Comparison of ENCODE assay signal across 8 cellular contexts in genomic region chr9:109903515-109904138, GRCh38.
DNase-seq lines count a peak whose midpoint lies in the region; ATAC-seq and TF ChIP-seq lines count a peak whose summit lies in the region.

No MANE protein-coding gene starts in this region.

- H3K9me3 Mint-ChIP-seq in CD4-positive, alpha-beta memory T cell: peaks cover 0 to 1% (median 0%) of the 10 kb centered on the region in 8 donors

- in situ Hi-C loops in GM23248 (cut with MboI): loop anchor here (10.0 kb wide), 3 partner anchors 61 to 251 kb away; no protein-coding TSS in a partner anchor

- H3K4me1 Mint-ChIP-seq in CD4-positive, alpha-beta memory T cell: peaks cover 0 to 5% (median 0%) of the 10 kb centered on the region in 4 donors

- peak; percentile 51 to 65 (median 58) for DNase-seq in CD4-positive, alpha-beta memory T cell
- DNase-seq in GM23248 (peak; percentile 89), NCI-H2171 (lab: John Stamatoyannopoulos, UW) (peak; percentile 61), choroid plexus epithelial cell (ENCODE audit: low read depth) (peak; percentile 91), left lung (no peak)
- peak; percentile 14 for DNase-seq in stimulated activated CD8-positive, alpha-beta memory T cell treated with anti-CD3 and anti-CD28 coated beads, Interleukin-4, amount 100 ng/mL, for 24 hours (ENCODE audit: low read depth)

- intact Hi-C loops in CD4-positive, alpha-beta memory T cell (cut with micrococcal nuclease): loop anchor here (1.0 to 2.0 kb wide), 4 partner anchors 145 to 314 kb away; no protein-coding TSS in a partner anchor
- intact Hi-C loops in left lung (cut with DNase I): no loop called here

- CTCF ChIA-PET in CD4-positive, alpha-beta memory T cell (lab: Charles Lee; ENCODE audit: partially characterized antibody): interaction anchor here (0.7 to 10.1 kb wide), 31 partner anchors 10 to 1387 kb away, joined by 3 to 262 read pairs (median 4); no protein-coding TSS in a partner anchor

- peak overlapping the region; percentile 33; the same call in 1 of the 2 replicates for H3K9ac ChIP-seq in GM23248

- H3K9me2 ChIP-seq in GM23248 (ENCODE audit: insufficient read depth): no peaks in the 10 kb centered on the region

- H3K27ac Mint-ChIP-seq in CD4-positive, alpha-beta memory T cell: no peak overlapping the region

- no peaks in the 10 kb centered on the region for H3K4me1 ChIP-seq in CD4-positive, alpha-beta memory T cell (ENCODE audit: insufficient read depth, low read length)
- H3K4me1 ChIP-seq in GM23248 (ENCODE audit: insufficient read depth) (peaks cover 38% of the 10 kb centered on the region), left lung (peaks cover 0 to 7% of the 10 kb centered on the region in 2 donors)

- H3K27ac ChIP-seq in CD4-positive, alpha-beta memory T cell (ENCODE audit: low read depth, low read length): no peak overlapping the region
- no peak overlapping the region for H3K27ac ChIP-seq in GM23248
- H3K27ac ChIP-seq in left lung: no peak overlapping the region

- no peak overlapping the region for H3K4me2 ChIP-seq in GM23248 (ENCODE audit: unreplicated experiment)

- no peaks in the 10 kb centered on the region for H3K36me3 Mint-ChIP-seq in CD4-positive, alpha-beta memory T cell

- H3K4me3 ChIP-seq in CD4-positive, alpha-beta memory T cell (ENCODE audit: low read length in 2 of 2): no peak overlapping the region
- H3K4me3 ChIP-seq in GM23248: no peak overlapping the region
- no peak overlapping the region for H3K4me3 ChIP-seq in WI38 (ENCODE audit: low read depth, low read length)
- no peak overlapping the region for H3K4me3 ChIP-seq in choroid plexus epithelial cell (ENCODE audit: low read depth, low read length)
- no peak overlapping the region for H3K4me3 ChIP-seq in left lung

- POLR2A ChIA-PET in CD4-positive, alpha-beta memory T cell (lab: Charles Lee; ENCODE audit: partially characterized antibody): interaction anchor here (0.6 to 1.6 kb wide), 5 partner anchors 146 to 247 kb away, joined by 3 to 7 read pairs (median 3); no protein-coding TSS in a partner anchor

- peak; percentile 72 for TF ChIP-seq CTCF in WI38 (IDR thresholded peaks at IDR 0.05; ENCODE audit: low read depth, low read length)
- peak; percentile 90 for TF ChIP-seq CTCF in choroid plexus epithelial cell (conservative IDR thresholded peaks at IDR 0.05; ENCODE audit: low read depth, low read length)
- TF ChIP-seq CTCF in left lung (IDR thresholded peaks at IDR 0.05): peak; percentile 67

- H2AFZ ChIP-seq in GM23248: no peak overlapping the region

- H4K20me1 ChIP-seq in GM23248 (ENCODE audit: insufficient read depth): no peaks in the 10 kb centered on the region

- no peaks in the 10 kb centered on the region for H3K27me3 ChIP-seq in CD4-positive, alpha-beta memory T cell (ENCODE audit: insufficient read depth, low read length)
- H3K27me3 ChIP-seq in GM23248 (replicated peaks; ENCODE audit: insufficient read depth) (no peaks in the 10 kb centered on the region), left lung (no peaks in the 10 kb centered on the region)

- H3F3A ChIP-seq in GM23248 (ENCODE audit: insufficient read depth): peaks cover 29% of the 10 kb centered on the region; the same call in 1 of the 2 replicates

- H3K4me3 Mint-ChIP-seq in CD4-positive, alpha-beta memory T cell: no peak overlapping the region

- peaks cover 67% of the 10 kb centered on the region for H3K79me2 ChIP-seq in GM23248 (ENCODE audit: insufficient read depth)

- no peaks in the 10 kb centered on the region for H3K9me3 ChIP-seq in CD4-positive, alpha-beta memory T cell (ENCODE audit: control insufficient read depth in 1 of 2, low read length in 2 of 2)
- H3K9me3 ChIP-seq in GM23248 (ENCODE audit: low read depth) (no peaks in the 10 kb centered on the region), left lung (no peaks in the 10 kb centered on the region)

- no peaks in the 10 kb centered on the region for H3K36me3 ChIP-seq in CD4-positive, alpha-beta memory T cell (ENCODE audit: insufficient read depth, low read length)
- H3K36me3 ChIP-seq in GM23248 (ENCODE audit: low read depth): no peaks in the 10 kb centered on the region
- no peaks in the 10 kb centered on the region for H3K36me3 ChIP-seq in left lung

- H3K27me3 Mint-ChIP-seq in CD4-positive, alpha-beta memory T cell: peaks cover 2 to 4% of the 10 kb centered on the region in 2 donors

- ATAC-seq in left lung: peak; percentile 86
- ATAC-seq in GM19467 (IDR thresholded peaks at IDR 0.05; ENCODE audit: unreplicated experiment): no peak

- WGBS in GM23248 (ENCODE audit: low coverage in 1 of 2, low lambda C conversion rate in 2 of 2, missing lambda C conversion rate in 2 of 2), 2 experiments: 10 to 21% methylated on average over 2 of the region's 2 CpGs

Comparison
In these comparisons a context has a peak if more than half of its experiments do, and no peak if none do; other contexts are left out.
1. DNase-seq: peak in CD4-positive, alpha-beta memory T cell (5 of 5), GM23248 (single experiment), NCI-H2171 (single experiment), choroid plexus epithelial cell (single experiment) and stimulated activated CD8-positive, alpha-beta memory T cell treated with anti-CD3 and anti-CD28 coated beads, Interleukin-4, amount 100 ng/mL, for 24 hours (single experiment); none in left lung (0 of 2).
2. Peak in every context shown above with its lines, with median percentiles within 50 percentile points of each other: CTCF ChIP-seq.